ENCODE assay signal across 1 cellular context in the genomic region with DNA sequence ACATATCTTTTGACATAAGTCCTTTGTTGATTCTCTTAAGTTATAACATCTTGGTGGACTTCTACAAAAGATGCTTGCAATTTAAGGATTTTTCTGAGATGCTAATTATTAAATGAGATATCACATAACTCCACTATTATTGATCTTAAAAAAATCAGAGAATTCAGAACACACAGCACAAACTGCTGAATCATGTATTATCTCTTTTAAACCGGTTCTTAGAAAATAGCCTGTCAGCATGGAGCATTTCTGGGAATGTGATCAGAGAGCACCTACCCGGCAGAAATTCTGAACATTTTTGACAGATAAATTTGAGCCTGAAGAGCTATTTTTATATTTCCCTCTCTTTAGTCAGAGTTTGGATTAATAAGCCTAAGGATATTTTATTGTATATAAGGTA.
TF ChIP-seq lines count a peak whose summit lies in the region.

No MANE protein-coding gene starts in this region.

TF ChIP-seq in HepG2, 621 proteins besides CTCF, POLR2A, EP300 and RAD21:
- TF ChIP-seq MAFF (IDR thresholded peaks at IDR 0.05; ENCODE audit: low read depth, low read length) (peak; percentile 63), MAFK (conservative IDR thresholded peaks at IDR 0.05 in 1 of 2, IDR thresholded peaks at IDR 0.05 in 1 of 2; ENCODE audit: low read length in 2 of 2) (peak; percentile 47 to 72), PHF8 (CRISPR knock-in tag; IDR thresholded peaks at IDR 0.05) (no peak)
- TF ChIP-seq, protein P1, sequence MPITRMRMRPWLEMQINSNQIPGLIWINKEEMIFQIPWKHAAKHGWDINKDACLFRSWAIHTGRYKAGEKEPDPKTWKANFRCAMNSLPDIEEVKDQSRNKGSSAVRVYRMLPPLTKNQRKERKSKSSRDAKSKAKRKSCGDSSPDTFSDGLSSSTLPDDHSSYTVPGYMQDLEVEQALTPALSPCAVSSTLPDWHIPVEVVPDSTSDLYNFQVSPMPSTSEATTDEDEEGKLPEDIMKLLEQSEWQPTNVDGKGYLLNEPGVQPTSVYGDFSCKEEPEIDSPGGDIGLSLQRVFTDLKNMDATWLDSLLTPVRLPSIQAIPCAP (CRISPR knock-in tag; IDR thresholded peaks at IDR 0.05; ENCODE audit: low read depth) = no peak
